In genomic region chr5:62403411-62404250, GRCh38 we compare ENCODE assay signal across 8 cellular contexts. TPM values are rescaled to one million over a fixed set of nuclear protein-coding genes. Genes with fewer than 3 reads are reported as not detected.
DNase-seq lines count a peak whose midpoint lies in the region; ATAC-seq lines count a peak whose summit lies in the region.

TSS of gene DIMT1 (minus strand) at chr5:62403905. CDS start at chr5:62403772, 133 bp downstream.

- H3K36me3 Mint-ChIP-seq in activated naive CD4-positive, alpha-beta T cell treated with anti-CD3 and anti-CD28 coated beads, Interleukin-2, amount 50 U/mL, for 72 hours = peaks cover 23 to 24% of the 10 kb centered on the region in 2 donors

- peak within 1 kb of the TSS; percentile 97 to 99 for H3K27ac Mint-ChIP-seq in activated naive CD4-positive, alpha-beta T cell treated with anti-CD3 and anti-CD28 coated beads, Interleukin-2, amount 50 U/mL, for 72 hours

- no peaks in the 10 kb centered on the region for H3K9me3 Mint-ChIP-seq in activated naive CD4-positive, alpha-beta T cell treated with anti-CD3 and anti-CD28 coated beads, Interleukin-2, amount 50 U/mL, for 72 hours

- DNase-seq in NCI-H1092 treated with DMSO at 0.1 percent for 48 hours (lab: John Stamatoyannopoulos, UW) = peak; percentile 92
- DNase-seq in SKM-1 (lab: John Stamatoyannopoulos, UW; ENCODE audit: unreplicated experiment) = peak; percentile 98
- DNase-seq in activated naive CD4-positive, alpha-beta T cell treated with anti-CD3 and anti-CD28 coated beads, Interleukin-2, amount 50 U/mL, for 72 hours (ENCODE audit: low spot score in 2 of 2) = peak; percentile 91 to 94
- DNase-seq in glomerular endothelial cell (ENCODE audit: extremely low read depth, low read depth, low spot score) = peak; percentile 82
- DNase-seq in occipital lobe (lab: John Stamatoyannopoulos, UW) = peak; percentile 97

- peak within 1 kb of the TSS; percentile 67 for H3K27ac ChIP-seq in temporal lobe (ENCODE audit: low read depth, low read length)

- peak; percentile 98 for ATAC-seq in HG02610 (IDR thresholded peaks at IDR 0.05; ENCODE audit: unreplicated experiment)
- ATAC-seq in activated naive CD4-positive, alpha-beta T cell treated with anti-CD3 and anti-CD28 coated beads, Interleukin-2, amount 50 U/mL, for 72 hours = peak; percentile 95 to 96

- peak within 1 kb of the TSS; percentile 98 for H3K4me3 ChIP-seq in GM08714 (ENCODE audit: low read length)

RNA-seq across cellular contexts. Expression of gene DIMT1, which starts in this region (rescaled TPM):
- total RNA-seq in activated naive CD4-positive, alpha-beta T cell treated with anti-CD3 and anti-CD28 coated beads, Interleukin-2, amount 50 U/mL, for 72 hours = 10 to 100 TPM; 43.7 to 44.8 TPM
- total RNA-seq in glomerular endothelial cell (12.8 and 27.7 TPM in 2 replicates), occipital lobe (19.8 TPM), temporal lobe (12.0 TPM)

Comparison
In these comparisons a context has a peak if more than half of its experiments do, and no peak if none do; other contexts are left out.
1. Peak in every context shown above with its lines: DNase-seq, ATAC-seq, H3K4me3 ChIP-seq and H3K27ac ChIP-seq.